23 cellular contexts compared by ENCODE assay signal in the genomic region with DNA sequence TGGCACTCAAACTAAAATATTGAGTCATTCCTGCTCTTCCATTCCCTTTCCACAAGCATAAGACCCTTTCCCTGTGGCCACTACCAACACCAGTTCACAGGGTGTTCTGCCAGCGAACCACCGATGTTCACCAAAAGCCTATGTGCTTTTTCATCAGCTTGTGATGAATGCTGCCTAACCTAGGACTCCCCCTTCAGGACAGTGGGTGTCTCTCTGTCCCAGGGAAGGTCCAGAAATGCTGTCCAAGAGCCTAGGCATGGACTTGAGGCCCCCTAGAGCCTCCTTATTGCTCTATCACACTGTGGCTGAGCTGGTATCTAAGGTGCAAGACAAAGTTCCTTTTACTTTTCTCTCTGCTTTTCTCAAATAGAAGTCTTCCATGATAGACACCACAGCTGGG.
DNase-seq lines count a peak whose midpoint lies in the region; ATAC-seq and TF ChIP-seq lines count a peak whose summit lies in the region.
"Had no signal": no experiment of that assay in that cellular context is flagged by ENCODE, and none has a peak within 500 bp of the region (broad histone marks: within the 10 kb centered on the region; RNA-seq: fewer than 3 reads in every experiment).

No MANE protein-coding gene starts in this region.

- no peaks in the 10 kb centered on the region for H3K4me1 Mint-ChIP-seq in T-helper 2 cell treated with Interferon-gamma antibody and Interleukin-4, amounts not matched to agents 5 μg/mL and 100 μg/mL, for 36 hours (ENCODE audit: low read depth)
- H3K4me1 Mint-ChIP-seq: IgD-negative memory B cell, memory B cell, T-helper 17 cell had no signal

- peak; percentile 26 for TF ChIP-seq CTCF in C4-2B (conservative IDR thresholded peaks at IDR 0.05)

- H3K4me3 Mint-ChIP-seq in T-helper 2 cell treated with Interferon-gamma antibody and Interleukin-4, amounts not matched to agents 5 μg/mL and 100 μg/mL, for 36 hours: no peak overlapping the region
- H3K4me3 Mint-ChIP-seq: activated CD4-positive, alpha-beta memory T cell treated with anti-CD3 and anti-CD28 coated beads for 36 hours; CD4-positive, alpha-beta T cell; IgD-negative memory B cell; memory B cell; T-helper 17 cell had no signal

- H3K27me3 Mint-ChIP-seq in T-helper 2 cell treated with Interferon-gamma antibody and Interleukin-4, amounts not matched to agents 5 μg/mL and 100 μg/mL, for 36 hours (ENCODE audit: low read depth): no peaks in the 10 kb centered on the region
- H3K27me3 Mint-ChIP-seq: activated CD4-positive, alpha-beta memory T cell treated with anti-CD3 and anti-CD28 coated beads for 36 hours; CD4-positive, alpha-beta T cell; IgD-negative memory B cell; memory B cell; T-helper 17 cell had no signal

- H3K36me3 Mint-ChIP-seq in T-helper 2 cell treated with Interferon-gamma antibody and Interleukin-4, amounts not matched to agents 5 μg/mL and 100 μg/mL, for 36 hours (ENCODE audit: low read depth): no peaks in the 10 kb centered on the region
- H3K36me3 Mint-ChIP-seq in activated naive CD4-positive, alpha-beta T cell treated with anti-CD3 and anti-CD28 coated beads, Interleukin-2, amount 50 U/mL, for 72 hours: no peaks in the 10 kb centered on the region
- H3K36me3 Mint-ChIP-seq: activated CD4-positive, alpha-beta memory T cell treated with anti-CD3 and anti-CD28 coated beads for 36 hours; memory B cell had no signal

- peaks cover 5% of the 10 kb centered on the region for H3K9me3 Mint-ChIP-seq in T-helper 2 cell treated with Interferon-gamma antibody and Interleukin-4, amounts not matched to agents 5 μg/mL and 100 μg/mL, for 36 hours
- H3K9me3 Mint-ChIP-seq in activated naive CD4-positive, alpha-beta T cell treated with anti-CD3 and anti-CD28 coated beads, Interleukin-2, amount 50 U/mL, for 72 hours: no peaks in the 10 kb centered on the region
- H3K9me3 Mint-ChIP-seq: activated CD4-positive, alpha-beta memory T cell treated with anti-CD3 and anti-CD28 coated beads for 36 hours; CD4-positive, alpha-beta T cell had no signal

- no peaks in the 10 kb centered on the region for H3K36me3 ChIP-seq in H7 (replicated peaks; ENCODE audit: control insufficient read depth, insufficient read depth, low read length)

- peak; percentile 11 for DNase-seq in H7
- peak; percentile 5 for DNase-seq in OCI-M1 (lab: John Stamatoyannopoulos, UW)
- peak; percentile 5 for DNase-seq in iPS-NIHi11 (ENCODE audit: low spot score)
- no peak for DNase-seq in T-helper 2 cell treated with Interferon-gamma antibody and Interleukin-4, amounts not matched to agents 5 μg/mL and 100 μg/mL, for 36 hours (ENCODE audit: low spot score)
- no peak for DNase-seq in LoVo (ENCODE audit: low spot score)
- DNase-seq in activated naive CD4-positive, alpha-beta T cell treated with anti-CD3 and anti-CD28 coated beads, Interleukin-2, amount 50 U/mL, for 72 hours (ENCODE audit: low spot score in 2 of 2): no peak
- DNase-seq: activated CD4-positive, alpha-beta memory T cell treated with anti-CD3 and anti-CD28 coated beads for 36 hours; activated CD4-positive, CD25-positive, alpha-beta regulatory T cell; CD4-positive, alpha-beta T cell; cortex of kidney; NCI-H187; NCI-H774; PC-9; SIG-M5; stimulated activated CD4-positive, alpha-beta T cell treated with anti-CD3 and anti-CD28 coated beads, Interleukin-12 subunit alpha, Interleukin-12 subunit beta, amount 100 ng/mL, for 4 hours; stimulated activated CD4-positive, alpha-beta T cell treated with anti-CD3 and anti-CD28 coated beads, Interleukin-4, amount 100 ng/mL, for 4 hours; stimulated activated naive CD8-positive, alpha-beta T cell treated with anti-CD3 and anti-CD28 coated beads, Interleukin-15, Interleukin-2, amounts not matched to agents 100 U/mL and 50 U/mL, for 24 hours; T-helper 17 cell had no signal

- H3K27me3 ChIP-seq in H7 (ENCODE audit: control insufficient read depth, insufficient read depth, low read length): no peaks in the 10 kb centered on the region

- H3K27ac ChIP-seq in C4-2B: no peak overlapping the region
- H3K27ac ChIP-seq: HL-60, PC-9 had no signal

- ATAC-seq in activated naive CD4-positive, alpha-beta T cell treated with anti-CD3 and anti-CD28 coated beads, Interleukin-2, amount 50 U/mL, for 72 hours: no peak
- no peak for ATAC-seq in GM19397 (IDR thresholded peaks at IDR 0.05; ENCODE audit: unreplicated experiment)
- ATAC-seq: stimulated activated naive CD8-positive, alpha-beta T cell treated with anti-CD3 and anti-CD28 coated beads, Interleukin-15, Interleukin-2, amounts not matched to agents 100 U/mL and 50 U/mL, for 24 hours; T-helper 17 cell had no signal

- no peak overlapping the region for H3K4me3 ChIP-seq in H7 (ENCODE audit: insufficient read depth, low read depth, low read length)
- H3K4me3 ChIP-seq: PC-9 had no signal

- H3K27ac Mint-ChIP-seq in T-helper 2 cell treated with Interferon-gamma antibody and Interleukin-4, amounts not matched to agents 5 μg/mL and 100 μg/mL, for 36 hours: no peak overlapping the region
- no peak overlapping the region for H3K27ac Mint-ChIP-seq in activated naive CD4-positive, alpha-beta T cell treated with anti-CD3 and anti-CD28 coated beads, Interleukin-2, amount 50 U/mL, for 72 hours
- H3K27ac Mint-ChIP-seq: activated CD4-positive, alpha-beta memory T cell treated with anti-CD3 and anti-CD28 coated beads for 36 hours; CD4-positive, alpha-beta T cell; IgD-negative memory B cell; memory B cell; T-helper 17 cell had no signal

Comparison
In these comparisons a context has a peak if more than half of its experiments do, and no peak if none do; other contexts are left out.
1. DNase-seq: peak in H7 (single experiment), OCI-M1 (single experiment) and iPS-NIHi11 (single experiment); none in T-helper 2 cell treated with Interferon-gamma antibody and Interleukin-4, amounts not matched to agents 5 μg/mL and 100 μg/mL, for 36 hours (single experiment), LoVo (single experiment) and activated naive CD4-positive, alpha-beta T cell treated with anti-CD3 and anti-CD28 coated beads, Interleukin-2, amount 50 U/mL, for 72 hours (0 of 2).